Comparison of ENCODE assay signal across 21 cellular contexts in the genomic region with DNA sequence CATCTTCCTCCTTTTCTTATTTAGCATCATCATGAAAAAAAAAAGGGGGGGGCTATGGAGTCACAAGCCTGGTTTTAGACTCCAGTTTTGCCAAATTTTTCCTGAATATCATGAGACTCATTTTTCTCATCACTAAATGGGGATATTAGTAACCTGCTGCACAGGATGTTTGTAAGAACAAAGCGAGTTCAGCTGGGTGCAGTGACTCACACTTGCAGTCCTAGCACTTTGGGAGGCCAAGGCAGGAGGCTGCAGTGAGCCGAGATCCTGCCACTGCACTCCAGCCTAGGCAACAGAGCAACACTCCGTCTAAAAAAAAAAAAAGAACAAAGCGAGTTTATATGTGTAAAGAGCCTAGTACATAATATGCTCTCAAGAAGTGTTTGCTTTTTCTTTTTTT.
"Had no signal": no experiment of that assay in that cellular context is flagged by ENCODE, and none has a peak within 500 bp of the region (broad histone marks: within the 10 kb centered on the region; RNA-seq: fewer than 3 reads in every experiment).

No MANE protein-coding gene starts in this region.

- H3K4me3 ChIP-seq: esophagus muscularis mucosa, lower lobe of right lung, ovary, psoas muscle, sigmoid colon, stomach, thyroid gland had no signal

- H3K9me3 ChIP-seq: esophagus muscularis mucosa, lower lobe of right lung, ovary, psoas muscle, sigmoid colon, stomach, thyroid gland had no signal

- H3K36me3 ChIP-seq: esophagus muscularis mucosa, lower lobe of right lung, ovary, sigmoid colon, stomach, thyroid gland had no signal

- H3K4me1 ChIP-seq: esophagus muscularis mucosa, lower lobe of right lung, psoas muscle, sigmoid colon, stomach, thyroid gland had no signal

- ATAC-seq: left ventricle myocardium superior; lower lobe of right lung; natural killer cell; psoas muscle; right cardiac atrium; stimulated activated effector memory CD8-positive, alpha-beta T cell treated with anti-CD3 and anti-CD28 coated beads, Interleukin-12 subunit alpha, Interleukin-12 subunit beta, amount 100 ng/mL, for 72 hours had no signal

- H3K27me3 ChIP-seq: esophagus muscularis mucosa, ovary, sigmoid colon, stomach, thyroid gland had no signal

- H3K27ac ChIP-seq: esophagus muscularis mucosa, lower lobe of right lung, ovary, psoas muscle, sigmoid colon, stomach, thyroid gland had no signal

- DNase-seq: cortex of kidney; endodermal cell; foreskin melanocyte; hypothalamus; immature natural killer cell; left ventricle myocardium superior; lower lobe of right lung; natural killer cell; occipital lobe; ovary; posterior cingulate gyrus; psoas muscle; right cardiac atrium; sigmoid colon; stimulated activated CD4-positive, alpha-beta T cell treated with anti-CD3 and anti-CD28 coated beads, Interleukin-2, amount 100 ng/mL, for 24 hours; stimulated activated CD4-positive, alpha-beta T cell treated with anti-CD3 and anti-CD28 coated beads, Interleukin-4, amount 100 ng/mL, for 24 hours; stimulated activated naive CD4-positive, alpha-beta T cell treated with Interleukin-2 at 50 U/mL for 16 hours; stomach; thyroid gland had no signal
